17 cellular contexts compared by ENCODE assay signal in the genomic region with DNA sequence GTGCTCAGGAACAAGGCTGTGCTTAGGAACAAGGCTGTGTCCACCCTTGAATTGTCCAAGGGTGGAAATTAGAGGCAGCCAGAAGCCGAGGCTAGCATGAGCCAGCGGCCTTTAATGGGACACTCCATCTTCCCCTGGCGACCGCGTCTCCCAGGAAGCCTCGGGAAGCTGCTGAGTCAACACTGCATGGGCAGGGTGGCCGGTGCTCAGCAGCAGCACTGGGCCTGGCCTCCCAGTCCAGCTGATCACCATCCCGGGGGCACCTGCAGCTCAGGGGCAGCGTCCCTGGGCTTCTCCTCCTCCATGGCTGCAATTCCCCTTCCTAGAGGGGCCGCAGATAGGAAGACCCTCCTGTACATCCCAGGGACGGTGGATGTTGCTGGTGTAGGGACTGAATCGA.
A peak's percentile ranks its signal among the peaks of the same experiment; 100 is the strongest.
DNase-seq lines count a peak whose midpoint lies in the region; FAIRE-seq and TF ChIP-seq lines count a peak whose summit lies in the region.
"Had no signal": no experiment of that assay in that cellular context is flagged by ENCODE, and none has a peak within 500 bp of the region (broad histone marks: within the 10 kb centered on the region; RNA-seq: fewer than 3 reads in every experiment).

No MANE protein-coding gene starts in this region.

- no peak overlapping the region for H2AK5ac ChIP-seq in mesenchymal stem cell (ENCODE audit: low read length, severe bottlenecking)

- no peak overlapping the region for H3K9ac ChIP-seq in mesenchymal stem cell (ENCODE audit: low read length)

- H2BK12ac ChIP-seq in mesenchymal stem cell (ENCODE audit: low read length in 2 of 2) = no peak overlapping the region

- WGBS in small intestine, 3 donors = 59 to 65% (median 59%) methylated on average over 12 of the region's 12 CpGs
- WGBS in mesenchymal stem cell = 85% methylated on average over 12 of the region's 12 CpGs

- H2AFZ ChIP-seq in mesenchymal stem cell (ENCODE audit: low read depth, low read length) = no peak overlapping the region
- H2AFZ ChIP-seq: GM23338 had no signal

- H3K79me1 ChIP-seq in mesenchymal stem cell (replicated peaks; ENCODE audit: low read length, poor library complexity, severe bottlenecking) = no peaks in the 10 kb centered on the region

- H3K36me3 ChIP-seq in small intestine (ENCODE audit: control insufficient read depth in 2 of 2, insufficient read depth in 2 of 2, low read length in 2 of 2) (no peaks in the 10 kb centered on the region), mesenchymal stem cell (ENCODE audit: control insufficient read depth in 1 of 2, insufficient read depth in 2 of 2, low read depth in 1 of 2, low read length in 2 of 2) (no peaks in the 10 kb centered on the region)
- H3K36me3 ChIP-seq: HAP-1 had no signal

- H3K4me3 Mint-ChIP-seq in glutamatergic neuron (ENCODE audit: unreplicated experiment) = no peak overlapping the region
- H3K4me3 Mint-ChIP-seq: CD14-positive monocyte; CD8-positive, alpha-beta T cell; GM23338; HFFc6 had no signal

- no peak overlapping the region for H3K14ac ChIP-seq in mesenchymal stem cell (ENCODE audit: low read length in 2 of 2)

- H3K27ac Mint-ChIP-seq in glutamatergic neuron (ENCODE audit: unreplicated experiment) = peak overlapping the region; percentile 11
- H3K27ac Mint-ChIP-seq: CD14-positive monocyte; CD8-positive, alpha-beta T cell; GM23338; HFFc6 had no signal

- no peak overlapping the region for H3K4me2 ChIP-seq in mesenchymal stem cell (ENCODE audit: low read length, poor library complexity, severe bottlenecking)
- H3K4me2 ChIP-seq: GM23338 had no signal

- H3K18ac ChIP-seq in mesenchymal stem cell (ENCODE audit: low read depth in 1 of 2, low read length in 2 of 2) = no peak overlapping the region

- H2BK5ac ChIP-seq in mesenchymal stem cell (ENCODE audit: low read depth, low read length, poor library complexity, severe bottlenecking) = no peak overlapping the region

- H3K4me1 Mint-ChIP-seq in glutamatergic neuron (ENCODE audit: low read depth, unreplicated experiment) = peaks cover 38% of the 10 kb centered on the region
- H3K4me1 Mint-ChIP-seq: CD14-positive monocyte had no signal

- H3K27me3 ChIP-seq in small intestine (ENCODE audit: control insufficient read depth in 2 of 2, insufficient read depth in 2 of 2, low read length in 2 of 2) (peaks cover 3 to 6% of the 10 kb centered on the region in 2 donors), mesenchymal stem cell (ENCODE audit: control insufficient read depth in 1 of 2, insufficient read depth in 1 of 2, low read length in 2 of 2) (peaks cover 21 to 78% of the 10 kb centered on the region in 2 experiments)

- peaks cover 35% of the 10 kb centered on the region for H3K27me3 Mint-ChIP-seq in glutamatergic neuron (ENCODE audit: unreplicated experiment)

- TF ChIP-seq POLR2A in H54 (IDR thresholded peaks at IDR 0.05; ENCODE audit: low read depth, low read length) = no peak

- H2BK15ac ChIP-seq in mesenchymal stem cell (ENCODE audit: low read depth, poor library complexity, severe bottlenecking) = no peak overlapping the region

- H3K9me3 ChIP-seq in small intestine (ENCODE audit: control insufficient read depth, low read depth) (no peaks in the 10 kb centered on the region), mesenchymal stem cell (ENCODE audit: control insufficient read depth, low read length) (no peaks in the 10 kb centered on the region)
- H3K9me3 ChIP-seq: HAP-1 had no signal

- no peak overlapping the region for H2BK120ac ChIP-seq in mesenchymal stem cell (ENCODE audit: low read depth, low read length)

- FAIRE-seq in H54 (lab: Jason Lieb, UNC) (no peak), small intestine (lab: Jason Lieb, UNC) (no peak)
- FAIRE-seq: D721Med, GM12892 had no signal

- H3K27ac ChIP-seq in small intestine (ENCODE audit: low read depth in 1 of 2, low read length in 1 of 2) (no peak overlapping the region), mesenchymal stem cell (ENCODE audit: low read length, poor library complexity, severe bottlenecking) (no peak overlapping the region)

- H4K8ac ChIP-seq in mesenchymal stem cell (ENCODE audit: low read length) = no peak overlapping the region

- H3K4me3 ChIP-seq in small intestine (ENCODE audit: low read depth in 1 of 2, low read length in 2 of 2) (no peak overlapping the region), mesenchymal stem cell (ENCODE audit: insufficient read depth in 1 of 2, low read depth in 1 of 2, low read length in 2 of 2) (no peak overlapping the region)
- H3K4me3 ChIP-seq: GM23338, HAP-1 had no signal

- H4K91ac ChIP-seq in mesenchymal stem cell (ENCODE audit: low read length) = no peak overlapping the region

- H3K4me1 ChIP-seq in small intestine (ENCODE audit: control insufficient read depth in 2 of 2, insufficient read depth in 1 of 2, low read depth in 1 of 2, low read length in 1 of 2) (no peaks in the 10 kb centered on the region), mesenchymal stem cell (ENCODE audit: control insufficient read depth, insufficient read depth, low read depth, low read length) (no peaks in the 10 kb centered on the region)
- H3K4me1 ChIP-seq: HAP-1 had no signal

- H3K9me3 Mint-ChIP-seq in glutamatergic neuron (ENCODE audit: unreplicated experiment) = peaks cover 22% of the 10 kb centered on the region
- H3K9me3 Mint-ChIP-seq: CD14-positive monocyte; CD8-positive, alpha-beta T cell; GM23338; HFFc6 had no signal

- H3K4ac ChIP-seq in mesenchymal stem cell (ENCODE audit: low read depth in 1 of 2, low read length in 2 of 2) = no peak overlapping the region

- DNase-seq in A172 (ENCODE audit: low spot score) (peak; percentile 23), H54 (ENCODE audit: insufficient read length, low spot score) (peak; percentile 47), glutamatergic neuron (no peak), small intestine (peak; percentile 7), kidney tubule cell (ENCODE audit: low spot score) (no peak), mesenchymal stem cell (no peak)
- DNase-seq: CD8-positive, alpha-beta T cell; COR-L47; DMS153; DND-41; GDM1; HFFc6 had no signal

- H3K23ac ChIP-seq in mesenchymal stem cell (ENCODE audit: low read length in 2 of 2) = no peak overlapping the region

- TF ChIP-seq CTCF in glutamatergic neuron (IDR thresholded peaks at IDR 0.05; ENCODE audit: partially characterized antibody, unreplicated experiment) = no peak

- no peaks in the 10 kb centered on the region for H3K36me3 Mint-ChIP-seq in glutamatergic neuron (ENCODE audit: unreplicated experiment)
- H3K36me3 Mint-ChIP-seq: CD14-positive monocyte; CD8-positive, alpha-beta T cell had no signal

Comparison
In these comparisons a context has a peak if more than half of its experiments do, and no peak if none do; other contexts are left out.
1. DNase-seq: peak in A172 (single experiment), H54 (single experiment) and small intestine (single experiment); none in glutamatergic neuron (single experiment), kidney tubule cell (single experiment) and mesenchymal stem cell (single experiment).